ENCODE assay signal across 25 cellular contexts in genomic region chr3:7520593-7520992, GRCh38.
"Had no signal": no experiment of that assay in that cellular context is flagged by ENCODE, and none has a peak within 500 bp of the region (broad histone marks: within the 10 kb centered on the region; RNA-seq: fewer than 3 reads in every experiment).

No MANE protein-coding gene starts in this region.

- H3K27me3 ChIP-seq: neutrophil, pancreas, right lobe of liver, sigmoid colon, suprapubic skin, testis, tibial artery, upper lobe of left lung, vagina had no signal

- DNase-seq: naive thymus-derived CD4-positive, alpha-beta T cell; natural killer cell; nucleus accumbens; pancreas; right cardiac atrium; right lobe of liver; sigmoid colon; small intestine; stimulated activated CD4-positive, alpha-beta T cell treated with anti-CD3 and anti-CD28 coated beads, Interleukin-15, amount 100 ng/mL, for 24 hours; stimulated activated CD4-positive, alpha-beta T cell treated with anti-CD3 and anti-CD28 coated beads, Interleukin-2, amount 100 ng/mL, for 24 hours; stimulated activated CD4-positive, alpha-beta T cell treated with anti-CD3 and anti-CD28 coated beads, Interleukin-2, amount 100 ng/mL, for 48 hours; stimulated activated CD4-positive, alpha-beta T cell treated with anti-CD3 and anti-CD28 coated beads, Interleukin-4, amount 100 ng/mL, for 4 hours; stimulated activated CD8-positive, alpha-beta memory T cell treated with anti-CD3 and anti-CD28 coated beads, Interleukin-4, amount 100 ng/mL, for 48 hours; stimulated activated naive CD4-positive, alpha-beta T cell; stimulated activated naive CD8-positive, alpha-beta T cell treated with anti-CD3 and anti-CD28 coated beads, Interleukin-15, amount 100 ng/mL, for 72 hours; stimulated activated naive CD8-positive, alpha-beta T cell treated with anti-CD3 and anti-CD28 coated beads, Interleukin-15, Interleukin-2, amounts not matched to agents 100 U/mL and 50 U/mL, for 24 hours; substantia nigra; testis; tibial artery; trophoblast cell; upper lobe of left lung had no signal

- H3K36me3 ChIP-seq: neutrophil, pancreas, prostate gland, right lobe of liver, sigmoid colon, suprapubic skin, tibial artery, upper lobe of left lung, vagina had no signal

- H3K27ac ChIP-seq: neutrophil, pancreas, prostate gland, right lobe of liver, sigmoid colon, suprapubic skin, testis, tibial artery, upper lobe of left lung, vagina had no signal

- H3K9me3 ChIP-seq: neutrophil, pancreas, prostate gland, right lobe of liver, sigmoid colon, suprapubic skin, testis, tibial artery, upper lobe of left lung, vagina had no signal

- H3K4me3 ChIP-seq: pancreas, prostate gland, right lobe of liver, sigmoid colon, suprapubic skin, testis, tibial artery, upper lobe of left lung, vagina had no signal

- H3K4me1 ChIP-seq: prostate gland, right lobe of liver, suprapubic skin, upper lobe of left lung had no signal
